In the genomic region with DNA sequence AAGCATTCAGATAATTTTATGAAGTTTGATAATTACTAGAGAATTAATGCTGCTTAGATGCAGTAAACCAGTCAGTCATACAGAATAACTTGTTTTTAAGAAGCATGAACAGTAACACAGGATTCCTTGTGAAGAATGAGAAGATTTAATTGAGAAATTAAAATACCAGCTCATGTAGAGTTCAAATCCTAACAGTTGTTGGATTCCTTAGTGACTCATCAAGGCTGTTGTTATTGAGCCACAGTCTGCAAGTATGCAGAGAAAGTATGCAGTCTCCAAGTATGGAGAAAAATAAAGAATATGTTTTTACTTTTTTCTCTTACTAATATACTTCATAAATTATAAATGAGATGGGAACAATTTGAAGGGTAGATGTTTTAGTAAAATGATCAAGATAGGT, we compare ENCODE assay signal across 12 cellular contexts. TPM values are rescaled to one million over a fixed set of nuclear protein-coding genes. Genes with fewer than 3 reads are reported as not detected.
DNase-seq lines count a peak whose midpoint lies in the region; ATAC-seq, FAIRE-seq and TF ChIP-seq lines count a peak whose summit lies in the region.
"Had no signal": no experiment of that assay in that cellular context is flagged by ENCODE, and none has a peak within 500 bp of the region (broad histone marks: within the 10 kb centered on the region; RNA-seq: fewer than 3 reads in every experiment).

No MANE protein-coding gene starts in this region.

- H3K9ac ChIP-seq in endothelial cell of umbilical vein (replicated peaks; ENCODE audit: extremely low read depth, insufficient read depth, low read length): no peak overlapping the region

- POLR2A ChIA-PET in PC-9 (lab: Charles Lee; ENCODE audit: unreplicated experiment): no interaction called here
- POLR2A ChIA-PET in endothelial cell of umbilical vein (lab: Charles Lee): no interaction called here

- H3K36me3 ChIP-seq in PC-9 (ENCODE audit: low read depth): no peaks in the 10 kb centered on the region
- peaks cover 7 to 15% of the 10 kb centered on the region in 2 experiments for H3K36me3 ChIP-seq in endothelial cell of umbilical vein (ENCODE audit: control insufficient read depth in 2 of 2, extremely low read depth in 1 of 2, insufficient read depth in 2 of 2, low read length in 2 of 2)
- H3K36me3 ChIP-seq in osteoblast (ENCODE audit: insufficient read depth, low read length): no peaks in the 10 kb centered on the region

- H3K4me1 Mint-ChIP-seq in activated T-cell treated with anti-CD3 and anti-CD28 coated beads, Interleukin-2, amount 50 U/mL, for 24 hours (ENCODE audit: low read depth): no peaks in the 10 kb centered on the region

- H3K4me1 ChIP-seq in PC-9 (replicated peaks; ENCODE audit: insufficient read depth) (peaks cover 18% of the 10 kb centered on the region), endothelial cell of umbilical vein (ENCODE audit: control insufficient read depth, extremely low read depth, insufficient read depth, low read length) (peaks cover 6% of the 10 kb centered on the region), osteoblast (ENCODE audit: insufficient read depth, low read length) (peaks cover 22% of the 10 kb centered on the region)

- BruUV-seq in PC-9 (replicated peaks; lab: Mats Ljungman, UMichigan) (no TSS peak), endothelial cell of umbilical vein (replicated peaks; lab: Mats Ljungman, UMichigan) (no TSS peak)

- no peaks in the 10 kb centered on the region for H3K9me3 ChIP-seq in PC-9 (ENCODE audit: insufficient read depth, low read depth)
- no peaks in the 10 kb centered on the region for H3K9me3 ChIP-seq in endothelial cell of umbilical vein (replicated peaks; ENCODE audit: control insufficient read depth, insufficient read depth, low read length)
- H3K9me3 ChIP-seq in osteoblast (ENCODE audit: low read depth, low read length): no peaks in the 10 kb centered on the region

- H3K79me2 ChIP-seq in PC-9 (ENCODE audit: low read depth) (no peaks in the 10 kb centered on the region), endothelial cell of umbilical vein (ENCODE audit: control insufficient read depth, insufficient read depth, low read length) (no peaks in the 10 kb centered on the region), osteoblast (ENCODE audit: insufficient read depth, low read length) (no peaks in the 10 kb centered on the region)

- CTCF ChIA-PET in PC-9 (lab: Charles Lee): interaction anchor here (0.8 kb wide), 1 partner anchor 24 kb away, joined by 3 read pairs; no protein-coding TSS in a partner anchor
- CTCF ChIA-PET in endothelial cell of umbilical vein (lab: Charles Lee): interaction anchor here (1.4 kb wide), 1 partner anchor 12 kb away, joined by 3 read pairs; no protein-coding TSS in a partner anchor

- no peak for TF ChIP-seq POLR2A in endothelial cell of umbilical vein (IDR thresholded peaks at IDR 0.05; ENCODE audit: low read depth, low read length)

- H3K4me3 Mint-ChIP-seq in activated T-cell treated with anti-CD3 and anti-CD28 coated beads, Interleukin-2, amount 50 U/mL, for 24 hours: no peak overlapping the region

- H3K27me3 ChIP-seq in PC-9 (ENCODE audit: insufficient read depth, low read depth) (no peaks in the 10 kb centered on the region), endothelial cell of umbilical vein (ENCODE audit: control insufficient read depth in 2 of 2, insufficient read depth in 2 of 2, low read length in 2 of 2) (no peaks in the 10 kb centered on the region), osteoblast (ENCODE audit: insufficient read depth, low read length) (no peaks in the 10 kb centered on the region)

- no peaks in the 10 kb centered on the region for H3K9me3 Mint-ChIP-seq in activated T-cell treated with anti-CD3 and anti-CD28 coated beads, Interleukin-2, amount 50 U/mL, for 24 hours

- ATAC-seq in HG03460 (IDR thresholded peaks at IDR 0.05; ENCODE audit: unreplicated experiment) (no peak), GM18520 (IDR thresholded peaks at IDR 0.05; ENCODE audit: unreplicated experiment) (no peak)

- no peak overlapping the region for H3K27ac Mint-ChIP-seq in activated T-cell treated with anti-CD3 and anti-CD28 coated beads, Interleukin-2, amount 50 U/mL, for 24 hours

- H3K27ac ChIP-seq in PC-9 (peak overlapping the region; percentile 21; the same call in 1 of the 2 replicates), endothelial cell of umbilical vein (ENCODE audit: insufficient read depth, low read depth, low read length) (no peak overlapping the region), osteoblast (ENCODE audit: low read depth, low read length) (peak overlapping the region; percentile 61)

- no peaks in the 10 kb centered on the region for H3K9me2 ChIP-seq in PC-9 (ENCODE audit: insufficient read depth)

- no peak overlapping the region for H2AFZ ChIP-seq in PC-9
- no peak overlapping the region for H2AFZ ChIP-seq in endothelial cell of umbilical vein (ENCODE audit: low read depth, low read length)
- no peak overlapping the region for H2AFZ ChIP-seq in osteoblast (ENCODE audit: low read length)

- no peaks in the 10 kb centered on the region for H3K27me3 Mint-ChIP-seq in activated T-cell treated with anti-CD3 and anti-CD28 coated beads, Interleukin-2, amount 50 U/mL, for 24 hours

- H3K9me1 ChIP-seq in endothelial cell of umbilical vein (replicated peaks; ENCODE audit: control insufficient read depth, extremely low read depth, insufficient read depth, low read length): no peaks in the 10 kb centered on the region

- peaks cover 4% of the 10 kb centered on the region for H3K36me3 Mint-ChIP-seq in activated T-cell treated with anti-CD3 and anti-CD28 coated beads, Interleukin-2, amount 50 U/mL, for 24 hours (ENCODE audit: low read depth)

- DNase-seq in EL (peak; percentile 71), PC-9 (peak in 1 of 2 experiments; percentile 58), endothelial cell of umbilical vein (ENCODE audit: low read depth, low spot score) (peak; percentile 39), osteoblast (ENCODE audit: insufficient read length, low spot score, missing footprints) (no peak), NCI-H146 treated with DMSO at 0.1 percent for 48 hours (lab: John Stamatoyannopoulos, UW; ENCODE audit: unreplicated experiment) (no peak)
- no peak for DNase-seq in activated T-cell treated with anti-CD3 and anti-CD28 coated beads, Interleukin-2, amount 50 U/mL, for 24 hours
- DNase-seq: DMS 273 treated with DMSO at 0.1 percent for 48 hours; NCI-H1105; stimulated activated CD4-positive, alpha-beta T cell treated with anti-CD3 and anti-CD28 coated beads, Interleukin-4, amount 100 ng/mL, for 1 hour had no signal

- H3K4me2 ChIP-seq in PC-9 (peak overlapping the region; percentile 17; the same call in 1 of the 2 replicates), endothelial cell of umbilical vein (ENCODE audit: insufficient read depth, low read length) (no peak overlapping the region), osteoblast (ENCODE audit: insufficient read depth, low read length) (peak overlapping the region; percentile 34)

- H4K20me1 ChIP-seq in PC-9 (ENCODE audit: insufficient read depth) (no peaks in the 10 kb centered on the region), endothelial cell of umbilical vein (replicated peaks; ENCODE audit: control insufficient read depth, extremely low read depth, insufficient read depth, low read length) (no peaks in the 10 kb centered on the region), osteoblast (ENCODE audit: insufficient read depth, low read length) (no peaks in the 10 kb centered on the region)

- intact Hi-C loops in PC-9 (cut with micrococcal nuclease; ENCODE audit: unreplicated experiment): no loop called here
- intact Hi-C loops in endothelial cell of umbilical vein (cut with micrococcal nuclease): no loop called here

- H3K4me3 ChIP-seq in PC-9 (no peak overlapping the region), endothelial cell of umbilical vein (replicated peaks in 1 of 3; ENCODE audit: insufficient read depth in 1 of 3, low read depth in 1 of 3, low read length in 3 of 3) (no peak overlapping the region), osteoblast (ENCODE audit: insufficient read depth, low read length) (no peak overlapping the region)

- FAIRE-seq in endothelial cell of umbilical vein (lab: Jason Lieb, UNC): no peak
- FAIRE-seq: GM18507 had no signal

- TF ChIP-seq CTCF in PC-9 (conservative IDR thresholded peaks at IDR 0.05): no peak
- TF ChIP-seq CTCF in endothelial cell of umbilical vein (IDR thresholded peaks at IDR 0.05; ENCODE audit: extremely low read depth in 1 of 2, insufficient read depth in 1 of 2, low read depth in 1 of 2, low read length in 2 of 2): no peak
- no peak for TF ChIP-seq CTCF in osteoblast (IDR thresholded peaks at IDR 0.05; ENCODE audit: extremely low read depth, low read depth, low read length)

- dilution Hi-C loops in endothelial cell of umbilical vein (cut with MboI; ENCODE audit: extremely low pct_ligation_motif_present, low sequenced_read_pairs): no loop called here

- peaks cover 11% of the 10 kb centered on the region; the same call in 1 of the 2 replicates for H3F3A ChIP-seq in PC-9 (ENCODE audit: insufficient read depth, low read depth)

TF ChIP-seq in endothelial cell of umbilical vein, 7 proteins besides CTCF, POLR2A, EP300 and RAD21 (continues in another document):
- peak; percentile 73 for TF ChIP-seq FOS (IDR thresholded peaks at IDR 0.05; ENCODE audit: borderline replicate concordance, insufficient read depth, low read length)
- TF ChIP-seq MYC (IDR thresholded peaks at IDR 0.05; ENCODE audit: low read depth, low read length): no peak
- TF ChIP-seq JUN (IDR thresholded peaks at IDR 0.05; ENCODE audit: borderline replicate concordance, insufficient read depth, insufficient read length, low read depth): peak; percentile 23

RNA-seq across cellular contexts. Expression of a gene that starts 30.2 kb away (rescaled TPM):
- total RNA-seq in PC-9 (2021) (0.46 and 0.60 TPM in 2 replicates), endothelial cell of umbilical vein (2.0 and 3.0 TPM in 2 replicates), osteoblast (under 0.01 TPM in 2 replicates)
- polyA plus RNA-seq in endothelial cell of umbilical vein: 0.12 and 0.18 TPM in 2 replicates
- 0.01 and 0.04 TPM in 2 replicates for polyA plus RNA-seq in endothelial cell of umbilical vein (2011; cell fraction: cytosol; rRNA removed)
- 1.9 and 3.0 TPM in 2 replicates for polyA plus RNA-seq in endothelial cell of umbilical vein (2011; cell fraction: nucleus; rRNA removed)
- not detected in 2 replicates for polyA plus RNA-seq in endothelial cell of umbilical vein (2012)
- polyA minus RNA-seq in endothelial cell of umbilical vein: 2.0 and 2.1 TPM in 2 replicates
- polyA minus RNA-seq in endothelial cell of umbilical vein (2011; cell fraction: cytosol; rRNA and poly(A)+ RNA removed): not detected
- polyA minus RNA-seq in endothelial cell of umbilical vein (2011; cell fraction: nucleus; rRNA and poly(A)+ RNA removed): 9.4 and 15.7 TPM in 2 replicates

RNA-seq across cellular contexts. Expression of a gene that starts 43.3 kb away (rescaled TPM):
- total RNA-seq in PC-9 (2021): 2.2 TPM in 2 replicates
- 2.1 and 4.4 TPM in 2 replicates for total RNA-seq in endothelial cell of umbilical vein
- 0.95 and 1.4 TPM in 2 replicates for polyA plus RNA-seq in endothelial cell of umbilical vein
- 0.43 and 0.92 TPM in 2 replicates for polyA plus RNA-seq in endothelial cell of umbilical vein (2011; cell fraction: cytosol; rRNA removed)
- polyA plus RNA-seq in endothelial cell of umbilical vein (2011; cell fraction: nucleus; rRNA removed): 12.8 and 15.9 TPM in 2 replicates
- 0.29 and 0.78 TPM in 2 replicates for polyA plus RNA-seq in endothelial cell of umbilical vein (2012)
- polyA minus RNA-seq in endothelial cell of umbilical vein: 2.2 and 2.9 TPM in 2 replicates
- not detected for polyA minus RNA-seq in endothelial cell of umbilical vein (2011; cell fraction: cytosol; rRNA and poly(A)+ RNA removed)
- polyA minus RNA-seq in endothelial cell of umbilical vein (2011; cell fraction: nucleus; rRNA and poly(A)+ RNA removed): 2.5 and 10.3 TPM in 2 replicates
- total RNA-seq in osteoblast: not detected in 2 replicates

Comparison
In these comparisons a context has a peak if more than half of its experiments do, and no peak if none do; other contexts are left out.
1. DNase-seq: peak in EL (single experiment) and endothelial cell of umbilical vein (single experiment); none in osteoblast (single experiment), NCI-H146 treated with DMSO at 0.1 percent for 48 hours (single experiment) and activated T-cell treated with anti-CD3 and anti-CD28 coated beads, Interleukin-2, amount 50 U/mL, for 24 hours (single experiment).